In the genomic region with DNA sequence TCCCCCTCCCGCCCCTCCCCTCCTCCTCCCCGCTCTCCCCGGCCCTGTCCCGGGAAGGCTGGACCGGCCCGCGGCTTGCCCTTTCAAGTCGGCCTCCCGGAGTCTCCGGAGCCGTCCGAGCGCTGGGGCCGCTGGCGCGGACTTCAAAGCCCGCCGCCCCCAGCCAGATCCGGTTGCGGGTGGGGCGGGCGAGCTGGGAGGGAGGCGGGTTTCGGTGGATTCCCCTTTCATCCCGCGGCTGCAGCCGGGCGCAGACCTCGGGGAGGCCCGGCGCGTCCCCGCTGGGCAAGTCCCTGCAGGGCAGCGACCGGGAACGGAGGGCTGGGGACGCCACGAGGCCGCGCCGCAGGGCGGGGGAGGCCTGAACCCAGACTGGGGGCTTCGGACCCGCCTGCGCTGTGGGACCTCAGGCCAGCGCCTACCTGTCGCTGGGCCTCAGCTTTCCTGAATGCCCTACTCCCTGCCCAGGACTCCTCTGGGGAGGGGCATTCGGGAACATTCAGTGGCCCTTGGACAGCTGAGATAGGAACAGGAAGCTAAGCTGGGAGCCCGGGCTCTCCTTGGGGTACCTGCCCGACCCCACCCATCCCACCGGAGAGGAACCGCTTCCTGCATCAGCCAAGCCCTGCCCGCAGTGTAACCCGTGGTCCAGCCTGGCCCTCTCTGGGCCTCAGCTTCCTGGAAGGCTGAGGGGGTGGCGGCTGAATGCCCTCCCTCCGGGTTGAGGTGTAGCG, we compare ENCODE assay signal across 9 cellular contexts. TPM values are rescaled to one million over a fixed set of nuclear protein-coding genes. Genes with fewer than 3 reads are reported as not detected.
DNase-seq lines count a peak whose midpoint lies in the region; ATAC-seq and TF ChIP-seq lines count a peak whose summit lies in the region.
"Had no signal": no experiment of that assay in that cellular context is flagged by ENCODE, and none has a peak within 500 bp of the region (broad histone marks: within the 10 kb centered on the region; RNA-seq: fewer than 3 reads in every experiment).

No MANE protein-coding gene starts in this region.

- no peak overlapping the region for H3K27ac ChIP-seq in SJSA1

- H3K36me3 Mint-ChIP-seq in endothelial cell (ENCODE audit: low read depth, unreplicated experiment) = no peaks in the 10 kb centered on the region

- H3K27ac Mint-ChIP-seq in endothelial cell (ENCODE audit: unreplicated experiment) = no peak overlapping the region

- H3K36me3 ChIP-seq in SJSA1 (no peaks in the 10 kb centered on the region), mucosa of stomach (ENCODE audit: control insufficient read depth, insufficient read depth, low read length) (no peaks in the 10 kb centered on the region)

- TF ChIP-seq CTCF in endothelial cell (IDR thresholded peaks at IDR 0.05; ENCODE audit: unreplicated experiment) = no peak

- peak overlapping the region; percentile 18; the same call in 1 of the 2 replicates for H3K4me3 ChIP-seq in SJSA1
- peak overlapping the region; percentile 8 for H3K4me3 ChIP-seq in mucosa of stomach (ENCODE audit: low read length)

- H3K9me3 ChIP-seq in SJSA1 (replicated peaks) (no peaks in the 10 kb centered on the region), mucosa of stomach (ENCODE audit: control insufficient read depth, low read length) (no peaks in the 10 kb centered on the region)

- ATAC-seq in HG02623 (IDR thresholded peaks at IDR 0.05; ENCODE audit: unreplicated experiment) (no peak), GM18519 (IDR thresholded peaks at IDR 0.05; ENCODE audit: low FRiP score, unreplicated experiment) (no peak)

- H3K27me3 ChIP-seq in SJSA1 (replicated peaks) = no peaks in the 10 kb centered on the region
- peaks cover 10% of the 10 kb centered on the region for H3K27me3 ChIP-seq in mucosa of stomach (ENCODE audit: control insufficient read depth, insufficient read depth, low read length)

- H3K4me3 Mint-ChIP-seq in endothelial cell (ENCODE audit: unreplicated experiment) = no peak overlapping the region

- peaks cover 23% of the 10 kb centered on the region for H3K4me1 Mint-ChIP-seq in endothelial cell (ENCODE audit: unreplicated experiment)

- peaks cover 10% of the 10 kb centered on the region for H3K27me3 Mint-ChIP-seq in endothelial cell (ENCODE audit: unreplicated experiment)

- DNase-seq in ELR (ENCODE audit: low read depth) (peak; percentile 70), SJSA1 (ENCODE audit: low read depth in 1 of 2, low spot score in 2 of 2) (no peak), endothelial cell (ENCODE audit: low spot score) (peak; percentile 42), cortex of kidney (lab: John Stamatoyannopoulos, UW) (no peak)
- DNase-seq in stimulated activated CD4-positive, alpha-beta T cell treated with anti-CD3 and anti-CD28 coated beads, Interleukin-4, amount 100 ng/mL, for 24 hours = no peak

- H3K4me1 ChIP-seq in SJSA1 (replicated peaks) (peaks cover 9% of the 10 kb centered on the region), mucosa of stomach (ENCODE audit: control insufficient read depth, insufficient read depth, low read length) (peaks cover 27% of the 10 kb centered on the region)

- H3K9me3 Mint-ChIP-seq in endothelial cell (ENCODE audit: unreplicated experiment) = no peaks in the 10 kb centered on the region

- H3K9ac ChIP-seq in mucosa of stomach (ENCODE audit: low read length) = peak overlapping the region; percentile 65

RNA-seq across cellular contexts. Expression of a gene that starts 23.4 kb away (rescaled TPM):
- total RNA-seq in SJSA1 (2014; rRNA removed; shearing (Covaris generic)) = not detected in 2 replicates
- total RNA-seq in endothelial cell (ENCODE audit: unreplicated experiment) = not detected
- total RNA-seq: HT1080 had no signal

RNA-seq across cellular contexts. Expression of a gene that starts 28.4 kb away (rescaled TPM):
- 30.8 and 35.9 TPM in 2 replicates for total RNA-seq in SJSA1 (2014; rRNA removed; shearing (Covaris generic))
- 16.7 TPM for total RNA-seq in endothelial cell (ENCODE audit: unreplicated experiment)

RNA-seq across cellular contexts. Expression of a gene that starts 44.4 kb away (rescaled TPM):
- total RNA-seq in SJSA1 (2014; rRNA removed; shearing (Covaris generic)) = 14.5 and 14.9 TPM in 2 replicates
- 26.2 TPM for total RNA-seq in endothelial cell (ENCODE audit: unreplicated experiment)

Comparison
In these comparisons a context has a peak if more than half of its experiments do, and no peak if none do; other contexts are left out.
1. DNase-seq: peak in ELR (single experiment) and endothelial cell (single experiment); none in SJSA1 (0 of 2), stimulated activated CD4-positive, alpha-beta T cell treated with anti-CD3 and anti-CD28 coated beads, Interleukin-4, amount 100 ng/mL, for 24 hours (single experiment) and cortex of kidney (single experiment).